ENCODE assay signal across 8 cellular contexts in genomic region chr12:49741882-49742620, GRCh38. TPM values are rescaled to one million over a fixed set of nuclear protein-coding genes. Genes with fewer than 3 reads are reported as not detected.
DNase-seq lines count a peak whose midpoint lies in the region; ATAC-seq and TF ChIP-seq lines count a peak whose summit lies in the region.

No MANE protein-coding gene starts in this region.

- H3K27me3 ChIP-seq in CD8-positive, alpha-beta T cell (ENCODE audit: insufficient read depth, low read length): no peaks in the 10 kb centered on the region
- H3K27me3 ChIP-seq in HL-60 (ENCODE audit: insufficient read depth, poor library complexity, severe bottlenecking) (no peaks in the 10 kb centered on the region), neural cell (ENCODE audit: insufficient read depth, low read depth, low read length) (no peaks in the 10 kb centered on the region)

- POLR2A ChIA-PET in CD8-positive, alpha-beta T cell (lab: Charles Lee): interaction anchor here (0.8 to 2.4 kb wide), 29 partner anchors 8 to 1026 kb away, joined by 3 to 24 read pairs (median 5); partner anchors contain the start of genes BCDIN3D, NCKAP5L, PRPF40B and SPATS2

- no peaks in the 10 kb centered on the region for H3K9me3 Mint-ChIP-seq in CD8-positive, alpha-beta T cell
- H3K9me3 Mint-ChIP-seq in activated T-helper 17 cell treated with anti-CD3 and anti-CD28 coated beads, Interleukin-2, amount 50 U/mL, for 72 hours: no peaks in the 10 kb centered on the region
- no peaks in the 10 kb centered on the region for H3K9me3 Mint-ChIP-seq in stimulated activated naive CD8-positive, alpha-beta T cell treated with anti-CD3 and anti-CD28 coated beads, Interleukin-15, amount 100 ng/mL, for 72 hours

- peaks cover 2% of the 10 kb centered on the region for H3F3A ChIP-seq in neural cell (ENCODE audit: insufficient read depth, low read length, poor library complexity, severe bottlenecking)

- no peaks in the 10 kb centered on the region for H4K20me1 ChIP-seq in neural cell (ENCODE audit: insufficient read depth)

- H3K4me1 ChIP-seq in CD8-positive, alpha-beta T cell (ENCODE audit: insufficient read depth, low read length): peaks cover 41% of the 10 kb centered on the region

- TF ChIP-seq CTCF in CD8-positive, alpha-beta T cell (IDR thresholded peaks at IDR 0.05): no peak
- TF ChIP-seq CTCF in HL-60 (IDR thresholded peaks at IDR 0.05; ENCODE audit: insufficient read depth, low read length): no peak
- no peak for TF ChIP-seq CTCF in neural cell (IDR thresholded peaks at IDR 0.05; ENCODE audit: poor library complexity, severe bottlenecking)

- peak overlapping the region; percentile 93 for H3K4me2 ChIP-seq in neural cell (ENCODE audit: low read length)

- TF ChIP-seq EP300 in neural cell (conservative IDR thresholded peaks at IDR 0.05; ENCODE audit: poor library complexity, severe bottlenecking): no peak

- H3K36me3 ChIP-seq in CD8-positive, alpha-beta T cell (ENCODE audit: insufficient read depth, low read length): no peaks in the 10 kb centered on the region
- no peaks in the 10 kb centered on the region for H3K36me3 ChIP-seq in neural cell (ENCODE audit: insufficient read depth, low read length)

- H3K27ac ChIP-seq in CD8-positive, alpha-beta T cell (ENCODE audit: low read depth, low read length): peak overlapping the region; percentile 96
- peak overlapping the region; percentile 91 for H3K27ac ChIP-seq in HL-60 (replicated peaks)
- H3K27ac ChIP-seq in neural cell (ENCODE audit: low read length): peak overlapping the region; percentile 93

- peak overlapping the region; percentile 94 for H3K9ac ChIP-seq in neural cell (ENCODE audit: low read length)

- peaks cover 37% of the 10 kb centered on the region for H3K36me3 Mint-ChIP-seq in CD8-positive, alpha-beta T cell
- peaks cover 62% of the 10 kb centered on the region for H3K36me3 Mint-ChIP-seq in activated T-helper 17 cell treated with anti-CD3 and anti-CD28 coated beads, Interleukin-2, amount 50 U/mL, for 72 hours (ENCODE audit: low read depth)

- H2AFZ ChIP-seq in neural cell (ENCODE audit: low read depth, low read length): peak overlapping the region; percentile 61

- H3K4me3 ChIP-seq in CD8-positive, alpha-beta T cell (ENCODE audit: low read depth, low read length): peak overlapping the region; percentile 63
- H3K4me3 ChIP-seq in HL-60 (replicated peaks; ENCODE audit: insufficient read depth, low read length) (peak overlapping the region; percentile 58), neural cell (ENCODE audit: low read length) (peak overlapping the region; percentile 86)

- H3K27me3 Mint-ChIP-seq in CD8-positive, alpha-beta T cell (ENCODE audit: low read depth): no peaks in the 10 kb centered on the region
- no peaks in the 10 kb centered on the region for H3K27me3 Mint-ChIP-seq in activated T-helper 17 cell treated with anti-CD3 and anti-CD28 coated beads, Interleukin-2, amount 50 U/mL, for 72 hours
- H3K27me3 Mint-ChIP-seq in stimulated activated naive CD8-positive, alpha-beta T cell treated with anti-CD3 and anti-CD28 coated beads, Interleukin-15, amount 100 ng/mL, for 72 hours: no peaks in the 10 kb centered on the region

- peak; percentile 65 for ATAC-seq in CD8-positive, alpha-beta T cell
- peak; percentile 52 for ATAC-seq in GM19467 (IDR thresholded peaks at IDR 0.05; ENCODE audit: unreplicated experiment)
- peak; percentile 82 for ATAC-seq in activated T-helper 17 cell treated with anti-CD3 and anti-CD28 coated beads, Interleukin-2, amount 50 U/mL, for 72 hours (replicated peaks)
- peak; percentile 86 for ATAC-seq in stimulated activated naive CD8-positive, alpha-beta T cell treated with anti-CD3 and anti-CD28 coated beads, Interleukin-15, amount 100 ng/mL, for 72 hours

- intact Hi-C loops in CD8-positive, alpha-beta T cell (cut with DNase I, micrococcal nuclease): loop anchor here (1.0 to 5.0 kb wide), 14 partner anchors 11 to 1025 kb away; partner anchors contain the start of genes BCDIN3D (in 2 of the 2), FMNL3 (in 2 of the 2), MCRS1 (in 2 of the 2) and NCKAP5L (in 2 of the 2)

- no peaks in the 10 kb centered on the region for H3K9me3 ChIP-seq in CD8-positive, alpha-beta T cell (ENCODE audit: low read length)
- H3K9me3 ChIP-seq in neural cell (ENCODE audit: low read length): no peaks in the 10 kb centered on the region

- TF ChIP-seq RAD21 in neural cell (conservative IDR thresholded peaks at IDR 0.05): no peak

- peak overlapping the region; percentile 98 for H3K27ac Mint-ChIP-seq in CD8-positive, alpha-beta T cell
- H3K27ac Mint-ChIP-seq in activated T-helper 17 cell treated with anti-CD3 and anti-CD28 coated beads, Interleukin-2, amount 50 U/mL, for 72 hours: peak overlapping the region; percentile 99
- peak overlapping the region; percentile 100 for H3K27ac Mint-ChIP-seq in stimulated activated naive CD8-positive, alpha-beta T cell treated with anti-CD3 and anti-CD28 coated beads, Interleukin-15, amount 100 ng/mL, for 72 hours

- no peaks in the 10 kb centered on the region for H3K9me2 ChIP-seq in neural cell (ENCODE audit: insufficient read depth, low read length)

- peaks cover 53% of the 10 kb centered on the region for H3K79me2 ChIP-seq in neural cell (replicated peaks; ENCODE audit: insufficient read depth, low read length)

- peak; percentile 72 to 94 (median 83) for DNase-seq in CD8-positive, alpha-beta T cell
- DNase-seq in HL-60 (ENCODE audit: low read depth in 1 of 2, low spot score in 1 of 2) (peak; percentile 76 to 91), RPMI7951 (ENCODE audit: low read depth) (peak; percentile 89), fibroblast of peridontal ligament (ENCODE audit: extremely low read depth) (peak; percentile 78)
- peak; percentile 95 to 96 for DNase-seq in stimulated activated naive CD8-positive, alpha-beta T cell treated with anti-CD3 and anti-CD28 coated beads, Interleukin-15, amount 100 ng/mL, for 72 hours

- H3K4me1 Mint-ChIP-seq in CD8-positive, alpha-beta T cell (ENCODE audit: low read depth): peaks cover 50% of the 10 kb centered on the region
- peaks cover 30% of the 10 kb centered on the region for H3K4me1 Mint-ChIP-seq in activated T-helper 17 cell treated with anti-CD3 and anti-CD28 coated beads, Interleukin-2, amount 50 U/mL, for 72 hours
- peaks cover 50% of the 10 kb centered on the region for H3K4me1 Mint-ChIP-seq in stimulated activated naive CD8-positive, alpha-beta T cell treated with anti-CD3 and anti-CD28 coated beads, Interleukin-15, amount 100 ng/mL, for 72 hours

- CTCF ChIA-PET in CD8-positive, alpha-beta T cell (lab: Charles Lee): interaction anchor here (0.6 to 2.9 kb wide), 30 partner anchors 8 to 789 kb away, joined by 3 to 48 read pairs (median 5); partner anchors contain the start of genes BCDIN3D and FMNL3

- H3K4me3 Mint-ChIP-seq in CD8-positive, alpha-beta T cell: peak overlapping the region; percentile 93
- H3K4me3 Mint-ChIP-seq in activated T-helper 17 cell treated with anti-CD3 and anti-CD28 coated beads, Interleukin-2, amount 50 U/mL, for 72 hours: peak overlapping the region; percentile 89
- H3K4me3 Mint-ChIP-seq in stimulated activated naive CD8-positive, alpha-beta T cell treated with anti-CD3 and anti-CD28 coated beads, Interleukin-15, amount 100 ng/mL, for 72 hours: peak overlapping the region; percentile 90 to 92

TF ChIP-seq in neural cell, 6 proteins besides CTCF, POLR2A, EP300 and RAD21:
- TF ChIP-seq EZH2 (IDR thresholded peaks at IDR 0.05; ENCODE audit: borderline replicate concordance, insufficient read depth, low read length, poor library complexity, severe bottlenecking) (no peak), MXI1 (conservative IDR thresholded peaks at IDR 0.05; ENCODE audit: poor library complexity, severe bottlenecking) (no peak), POLR2AphosphoS5 (IDR thresholded peaks at IDR 0.05) (no peak), SMC3 (conservative IDR thresholded peaks at IDR 0.05; ENCODE audit: poor library complexity) (no peak), TAF1 (IDR thresholded peaks at IDR 0.05; ENCODE audit: low read depth) (no peak)
- TF ChIP-seq, protein P1, sequence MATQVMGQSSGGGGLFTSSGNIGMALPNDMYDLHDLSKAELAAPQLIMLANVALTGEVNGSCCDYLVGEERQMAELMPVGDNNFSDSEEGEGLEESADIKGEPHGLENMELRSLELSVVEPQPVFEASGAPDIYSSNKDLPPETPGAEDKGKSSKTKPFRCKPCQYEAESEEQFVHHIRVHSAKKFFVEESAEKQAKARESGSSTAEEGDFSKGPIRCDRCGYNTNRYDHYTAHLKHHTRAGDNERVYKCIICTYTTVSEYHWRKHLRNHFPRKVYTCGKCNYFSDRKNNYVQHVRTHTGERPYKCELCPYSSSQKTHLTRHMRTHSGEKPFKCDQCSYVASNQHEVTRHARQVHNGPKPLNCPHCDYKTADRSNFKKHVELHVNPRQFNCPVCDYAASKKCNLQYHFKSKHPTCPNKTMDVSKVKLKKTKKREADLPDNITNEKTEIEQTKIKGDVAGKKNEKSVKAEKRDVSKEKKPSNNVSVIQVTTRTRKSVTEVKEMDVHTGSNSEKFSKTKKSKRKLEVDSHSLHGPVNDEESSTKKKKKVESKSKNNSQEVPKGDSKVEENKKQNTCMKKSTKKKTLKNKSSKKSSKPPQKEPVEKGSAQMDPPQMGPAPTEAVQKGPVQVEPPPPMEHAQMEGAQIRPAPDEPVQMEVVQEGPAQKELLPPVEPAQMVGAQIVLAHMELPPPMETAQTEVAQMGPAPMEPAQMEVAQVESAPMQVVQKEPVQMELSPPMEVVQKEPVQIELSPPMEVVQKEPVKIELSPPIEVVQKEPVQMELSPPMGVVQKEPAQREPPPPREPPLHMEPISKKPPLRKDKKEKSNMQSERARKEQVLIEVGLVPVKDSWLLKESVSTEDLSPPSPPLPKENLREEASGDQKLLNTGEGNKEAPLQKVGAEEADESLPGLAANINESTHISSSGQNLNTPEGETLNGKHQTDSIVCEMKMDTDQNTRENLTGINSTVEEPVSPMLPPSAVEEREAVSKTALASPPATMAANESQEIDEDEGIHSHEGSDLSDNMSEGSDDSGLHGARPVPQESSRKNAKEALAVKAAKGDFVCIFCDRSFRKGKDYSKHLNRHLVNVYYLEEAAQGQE (IDR thresholded peaks at IDR 0.05; ENCODE audit: borderline replicate concordance): no peak

RNA-seq across cellular contexts. Expression of gene TMBIM6, which starts 0.7 kb away (rescaled TPM):
- 100 to 1,000 TPM; 289 to 309 TPM for total RNA-seq in CD8-positive, alpha-beta T cell
- 653 and 692 TPM in 2 replicates for total RNA-seq in RPMI7951 (2014; rRNA removed; shearing (Covaris generic))
- 100 to 1,000 TPM; 407 to 411 TPM for total RNA-seq in activated T-helper 17 cell treated with anti-CD3 and anti-CD28 coated beads, Interleukin-2, amount 50 U/mL, for 72 hours
- polyA plus RNA-seq in neural cell: 308 and 318 TPM in 2 replicates
- polyA minus RNA-seq in neural cell: 240 and 248 TPM in 2 replicates

RNA-seq across cellular contexts. Expression of gene FMNL3, which starts 34.8 kb away (rescaled TPM):
- 10 to 100 TPM; 27.9 to 31.9 TPM for total RNA-seq in CD8-positive, alpha-beta T cell
- total RNA-seq in RPMI7951 (2014; rRNA removed; shearing (Covaris generic)): 24.4 and 28.0 TPM in 2 replicates
- 10 to 100 TPM; 19.9 to 33.8 TPM for total RNA-seq in activated T-helper 17 cell treated with anti-CD3 and anti-CD28 coated beads, Interleukin-2, amount 50 U/mL, for 72 hours
- 5.1 and 9.3 TPM in 2 replicates for polyA plus RNA-seq in neural cell
- polyA minus RNA-seq in neural cell: 7.8 and 9.8 TPM in 2 replicates

Comparison
In these comparisons a context has a peak if more than half of its experiments do, and no peak if none do; other contexts are left out.
1. Peak in every context shown above with its lines: DNase-seq, ATAC-seq, H3K4me3 ChIP-seq and H3K27ac ChIP-seq.